In genomic region chr9:128115187-128116103, GRCh38 we compare ENCODE assay signal across 1 cellular context.
TF ChIP-seq lines count a peak whose summit lies in the region.

No MANE protein-coding gene starts in this region.

TF ChIP-seq in HepG2, 621 proteins besides CTCF, POLR2A, EP300 and RAD21 (continued from another document and continues in another):
- TF ChIP-seq ZSCAN20 (CRISPR knock-in tag; IDR thresholded peaks at IDR 0.05; ENCODE audit: borderline replicate concordance), result no peak
- peak; percentile 84 for TF ChIP-seq ZNF709 (CRISPR knock-in tag; IDR thresholded peaks at IDR 0.05)
- TF ChIP-seq ZNF253 (CRISPR knock-in tag; IDR thresholded peaks at IDR 0.05; ENCODE audit: borderline replicate concordance), result 0 out of 2 replicates have a peak, but pooled peaks have one; percentile 15
- TF ChIP-seq ZNF496 (CRISPR knock-in tag; IDR thresholded peaks at IDR 0.05; ENCODE audit: insufficient replicate concordance), result no peak
- peak; percentile 91 for TF ChIP-seq TCF7 (IDR thresholded peaks at IDR 0.05; ENCODE audit: low read depth)
- TF ChIP-seq HNRNPK (IDR thresholded peaks at IDR 0.05; ENCODE audit: low read depth, low read length, poor library complexity, severe bottlenecking), result no peak
- TF ChIP-seq GATA4 (IDR thresholded peaks at IDR 0.05; ENCODE audit: borderline replicate concordance, low read depth), result no peak
- no peak for TF ChIP-seq SRSF4 (IDR thresholded peaks at IDR 0.05; ENCODE audit: low read depth, low read length, poor library complexity, severe bottlenecking)
- no peak for TF ChIP-seq ATAD3A (CRISPR knock-in tag; IDR thresholded peaks at IDR 0.05)
- no peak; the same call in 1 of the 2 replicates for TF ChIP-seq ZNF660 (CRISPR knock-in tag; IDR thresholded peaks at IDR 0.05; ENCODE audit: borderline replicate concordance, low read depth)
- no peak for TF ChIP-seq ZNF550 (CRISPR knock-in tag; IDR thresholded peaks at IDR 0.05; ENCODE audit: borderline replicate concordance)
- peak; percentile 70 for TF ChIP-seq ZNF605 (CRISPR knock-in tag; IDR thresholded peaks at IDR 0.05)
- TF ChIP-seq MEIS1 (CRISPR knock-in tag; IDR thresholded peaks at IDR 0.05; ENCODE audit: borderline replicate concordance), result peak; percentile 97; the same call in 1 of the 2 replicates
- no peak for TF ChIP-seq PLRG1 (conservative IDR thresholded peaks at IDR 0.05)
- peak; percentile 96 for TF ChIP-seq SNAI1 (CRISPR knock-in tag; IDR thresholded peaks at IDR 0.05; ENCODE audit: borderline replicate concordance)
- TF ChIP-seq ZNF713 (CRISPR knock-in tag; IDR thresholded peaks at IDR 0.05), result 0 out of 2 replicates have a peak, but pooled peaks have one; percentile 14
- 0 out of 2 replicates have a peak, but pooled peaks have one; percentile 83 for TF ChIP-seq HOXA5 (CRISPR knock-in tag; IDR thresholded peaks at IDR 0.05)
- peak; percentile 91 for TF ChIP-seq RARA (CRISPR knock-in tag; IDR thresholded peaks at IDR 0.05)
- TF ChIP-seq UBTF (CRISPR knock-in tag; IDR thresholded peaks at IDR 0.05), result peak; percentile 83
- 0 out of 2 replicates have a peak, but pooled peaks have one; percentile 37 for TF ChIP-seq BRF2 (CRISPR knock-in tag; IDR thresholded peaks at IDR 0.05)
- peak; percentile 84; the same call in 1 of the 2 replicates for TF ChIP-seq HBP1 (CRISPR knock-in tag; IDR thresholded peaks at IDR 0.05; ENCODE audit: low read depth)
- TF ChIP-seq ZNF672 (CRISPR knock-in tag; IDR thresholded peaks at IDR 0.05), result no peak
- TF ChIP-seq ZNF34 (CRISPR knock-in tag; IDR thresholded peaks at IDR 0.05; ENCODE audit: borderline replicate concordance), result peak; percentile 93; the same call in 1 of the 2 replicates
- 0 out of 2 replicates have a peak, but pooled peaks have one; percentile 40 for TF ChIP-seq AFF4 (CRISPR knock-in tag; IDR thresholded peaks at IDR 0.05)
- peak; percentile 90 for TF ChIP-seq MAX (IDR thresholded peaks at IDR 0.05)
- TF ChIP-seq ZNF335 (CRISPR knock-in tag; IDR thresholded peaks at IDR 0.05), result peak; percentile 76
- TF ChIP-seq SNAPC2 (CRISPR knock-in tag; IDR thresholded peaks at IDR 0.05), result 0 out of 2 replicates have a peak, but pooled peaks have one; percentile 86
- TF ChIP-seq CCDC6 (CRISPR knock-in tag; IDR thresholded peaks at IDR 0.05), result peak; percentile 77
- no peak for TF ChIP-seq E2F2 (CRISPR knock-in tag; IDR thresholded peaks at IDR 0.05; ENCODE audit: borderline replicate concordance)
- TF ChIP-seq STAT5B (CRISPR knock-in tag; IDR thresholded peaks at IDR 0.05), result peak; percentile 82; the same call in 1 of the 2 replicates
- peak; percentile 82 for TF ChIP-seq REPIN1 (CRISPR knock-in tag; IDR thresholded peaks at IDR 0.05; ENCODE audit: borderline replicate concordance, low read depth)
- TF ChIP-seq JDP2 (CRISPR knock-in tag; IDR thresholded peaks at IDR 0.05; ENCODE audit: borderline replicate concordance), result no peak; the same call in 1 of the 2 replicates
- TF ChIP-seq KDM5A (IDR thresholded peaks at IDR 0.05; ENCODE audit: borderline replicate concordance, low read length), result no peak
- no peak; the same call in 1 of the 2 replicates for TF ChIP-seq NR1H2 (CRISPR knock-in tag; IDR thresholded peaks at IDR 0.05; ENCODE audit: borderline replicate concordance, low read depth)
- TF ChIP-seq ZKSCAN8 (CRISPR knock-in tag; IDR thresholded peaks at IDR 0.05; ENCODE audit: borderline replicate concordance), result peak; percentile 91
- TF ChIP-seq KLF9 (CRISPR knock-in tag; IDR thresholded peaks at IDR 0.05; ENCODE audit: low read depth), result no peak
- TF ChIP-seq ZNF264 (CRISPR knock-in tag; IDR thresholded peaks at IDR 0.05), result peak; percentile 70; the same call in 1 of the 2 replicates
- peak; percentile 97 for TF ChIP-seq GFI1 (CRISPR knock-in tag; IDR thresholded peaks at IDR 0.05; ENCODE audit: borderline replicate concordance)
- TF ChIP-seq ZNF556 (CRISPR knock-in tag; IDR thresholded peaks at IDR 0.05; ENCODE audit: borderline replicate concordance), result peak; percentile 94
- TF ChIP-seq ZNF20 (CRISPR knock-in tag; IDR thresholded peaks at IDR 0.05), result no peak
- TF ChIP-seq SALL1 (CRISPR knock-in tag; IDR thresholded peaks at IDR 0.05), result peak; percentile 97
- no peak for TF ChIP-seq CHD2 (IDR thresholded peaks at IDR 0.05; ENCODE audit: low read depth, low read length)
- TF ChIP-seq SATB2 (CRISPR knock-in tag; IDR thresholded peaks at IDR 0.05), result no peak
- TF ChIP-seq RBM39 (IDR thresholded peaks at IDR 0.05; ENCODE audit: low read depth, low read length, poor library complexity, severe bottlenecking), result no peak
- TF ChIP-seq SOX5 (CRISPR knock-in tag; IDR thresholded peaks at IDR 0.05; ENCODE audit: borderline replicate concordance), result peak; percentile 90
- TF ChIP-seq SYNCRIP (IDR thresholded peaks at IDR 0.05; ENCODE audit: insufficient read depth, low read depth, low read length), result no peak
- peak; percentile 99 for TF ChIP-seq ZEB1 (IDR thresholded peaks at IDR 0.05; ENCODE audit: insufficient replicate concordance, low read depth)
- TF ChIP-seq ZNF276 (CRISPR knock-in tag; IDR thresholded peaks at IDR 0.05; ENCODE audit: low read depth), result peak; percentile 91
- TF ChIP-seq E2F1 (CRISPR knock-in tag; IDR thresholded peaks at IDR 0.05), result 0 out of 2 replicates have a peak, but pooled peaks have one; percentile 22
- peak; percentile 95 for TF ChIP-seq DPF2 (CRISPR knock-in tag; IDR thresholded peaks at IDR 0.05; ENCODE audit: borderline replicate concordance, low read depth)
- peak; percentile 64 for TF ChIP-seq PHF20 (CRISPR knock-in tag; IDR thresholded peaks at IDR 0.05)
- TF ChIP-seq KLF6 (CRISPR knock-in tag; IDR thresholded peaks at IDR 0.05), result 0 out of 2 replicates have a peak, but pooled peaks have one; percentile 70
- peak; percentile 68 for TF ChIP-seq ARNT2 (CRISPR knock-in tag; IDR thresholded peaks at IDR 0.05; ENCODE audit: low read depth)
- TF ChIP-seq ARHGAP35 (CRISPR knock-in tag; IDR thresholded peaks at IDR 0.05; ENCODE audit: borderline replicate concordance), result 0 out of 2 replicates have a peak, but pooled peaks have one; percentile 83
- TF ChIP-seq BRD4 (CRISPR knock-in tag; IDR thresholded peaks at IDR 0.05), result peak; percentile 89
- TF ChIP-seq KDM5B (CRISPR knock-in tag; IDR thresholded peaks at IDR 0.05; ENCODE audit: borderline replicate concordance), result peak; percentile 91; the same call in 1 of the 2 replicates
- peak; percentile 32; the same call in 1 of the 2 replicates for TF ChIP-seq ZNF878 (CRISPR knock-in tag; IDR thresholded peaks at IDR 0.05)
